ENCODE assay signal across 1 cellular context in genomic region chr9:124835026-124835501, GRCh38.
TF ChIP-seq lines count a peak whose summit lies in the region.

No MANE protein-coding gene starts in this region.

TF ChIP-seq in GM12878, 131 proteins besides CTCF, POLR2A, EP300 and RAD21:
- TF ChIP-seq POLR2AphosphoS2 (IDR thresholded peaks at IDR 0.05; ENCODE audit: low read depth, low read length): no peak
- 0 out of 2 replicates have a peak, but pooled peaks have one; percentile 10 for TF ChIP-seq IKZF1 (conservative IDR thresholded peaks at IDR 0.05)
- no peak for TF ChIP-seq SMC3 (IDR thresholded peaks at IDR 0.05; ENCODE audit: borderline replicate concordance, low read length)
- TF ChIP-seq NRF1 (conservative IDR thresholded peaks at IDR 0.05; ENCODE audit: low read depth, low read length): no peak
- TF ChIP-seq MTA3 (IDR thresholded peaks at IDR 0.05; ENCODE audit: borderline replicate concordance, low read length): no peak
- TF ChIP-seq MLLT1 (IDR thresholded peaks at IDR 0.05): no peak
- no peak for TF ChIP-seq SREBF2 (IDR thresholded peaks at IDR 0.05; ENCODE audit: low read length)
- no peak for TF ChIP-seq PBX3 (IDR thresholded peaks at IDR 0.05; ENCODE audit: insufficient replicate concordance, low read depth, low read length)
- TF ChIP-seq GATAD2B (conservative IDR thresholded peaks at IDR 0.05; ENCODE audit: low read depth): no peak
- TF ChIP-seq CREB1 (IDR thresholded peaks at IDR 0.05; ENCODE audit: low read depth): no peak
- TF ChIP-seq NBN (IDR thresholded peaks at IDR 0.05): no peak
- no peak for TF ChIP-seq IRF4 (IDR thresholded peaks at IDR 0.05; ENCODE audit: low read depth, low read length)
- TF ChIP-seq RUNX3 (IDR thresholded peaks at IDR 0.05; ENCODE audit: low read length): no peak
- TF ChIP-seq NR2C2 (IDR thresholded peaks at IDR 0.05; ENCODE audit: borderline replicate concordance, control insufficient read depth, insufficient read length, low read depth): no peak
- TF ChIP-seq MYB (IDR thresholded peaks at IDR 0.05; ENCODE audit: borderline replicate concordance, low read depth, low read length): no peak
- no peak for TF ChIP-seq SRF (IDR thresholded peaks at IDR 0.05; ENCODE audit: low read depth in 2 of 2, low read length in 2 of 2)
- TF ChIP-seq NKRF (conservative IDR thresholded peaks at IDR 0.05): no peak
- no peak for TF ChIP-seq CEBPZ (IDR thresholded peaks at IDR 0.05; ENCODE audit: low read depth, low read length)
- TF ChIP-seq NR2F1 (conservative IDR thresholded peaks at IDR 0.05): no peak
- TF ChIP-seq SMAD1 (IDR thresholded peaks at IDR 0.05; ENCODE audit: low read depth, partially characterized antibody): peak; percentile 84
- no peak for TF ChIP-seq ZNF592 (IDR thresholded peaks at IDR 0.05)
- peak; percentile 46 for TF ChIP-seq MEF2B (IDR thresholded peaks at IDR 0.05; ENCODE audit: partially characterized antibody, poor library complexity, severe bottlenecking)
- TF ChIP-seq TAF1 (IDR thresholded peaks at IDR 0.05; ENCODE audit: borderline replicate concordance, low read depth, low read length): no peak
- TF ChIP-seq TCF3 (IDR thresholded peaks at IDR 0.05; ENCODE audit: borderline replicate concordance, insufficient read depth, low read depth, low read length): no peak
TF ChIP-seq in GM12878: peak in this region for 3.
